Comparison of ENCODE assay signal across 21 cellular contexts in the genomic region with DNA sequence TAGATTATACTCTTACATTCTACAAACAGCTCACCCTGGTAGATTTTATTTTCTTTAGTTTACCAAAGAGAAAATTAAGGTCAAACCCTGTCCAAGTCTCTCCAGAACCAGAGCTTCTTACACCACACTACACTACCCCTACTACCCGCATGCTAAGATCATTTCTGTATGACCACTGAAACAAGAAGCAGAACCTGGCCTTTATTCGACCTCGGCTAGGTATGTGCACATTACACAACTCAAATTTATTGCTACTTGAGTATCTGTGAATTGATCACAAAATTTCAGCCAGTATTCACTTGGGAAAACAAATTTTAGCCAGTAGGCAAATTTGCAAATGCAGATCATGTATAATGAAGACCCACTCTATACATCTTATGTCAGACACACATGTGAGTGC.
"Had no signal": no experiment of that assay in that cellular context is flagged by ENCODE, and none has a peak within 500 bp of the region (broad histone marks: within the 10 kb centered on the region; RNA-seq: fewer than 3 reads in every experiment).

No MANE protein-coding gene starts in this region.

- H3K4me1 Mint-ChIP-seq: endodermal cell; naive thymus-derived CD4-positive, alpha-beta T cell had no signal

- ATAC-seq: effector memory CD8-positive, alpha-beta T cell; esophagus mucosa; gastrocnemius medialis; heart right ventricle; left cardiac atrium; left lung; left ventricle myocardium superior; lower lobe of right lung; naive thymus-derived CD4-positive, alpha-beta T cell had no signal

- DNase-seq: effector CD8-positive, alpha-beta T cell; effector memory CD8-positive, alpha-beta T cell; endodermal cell; erythroblast; esophagus squamous epithelium; foreskin fibroblast; foreskin melanocyte; gastrocnemius medialis; glutamatergic neuron; head of caudate nucleus; heart right ventricle; hippocampal formation; left cardiac atrium; left lung; left ventricle myocardium superior; lower lobe of right lung; mesenchymal stem cell; midbrain; naive thymus-derived CD4-positive, alpha-beta T cell had no signal

- H3K27me3 Mint-ChIP-seq: dendritic cell treated with granulocyte-macrophage colony-stimulating factor and Interleukin-4, amounts not matched to agents 40 ng/mL and 50 ng/mL, for 4 days; effector memory CD8-positive, alpha-beta T cell; naive thymus-derived CD4-positive, alpha-beta T cell had no signal

- H3K9me3 Mint-ChIP-seq: endodermal cell had no signal

- H3K4me3 Mint-ChIP-seq: dendritic cell treated with granulocyte-macrophage colony-stimulating factor and Interleukin-4, amounts not matched to agents 40 ng/mL and 50 ng/mL, for 4 days; effector memory CD8-positive, alpha-beta T cell; endodermal cell; naive thymus-derived CD4-positive, alpha-beta T cell had no signal

- H3K27ac Mint-ChIP-seq: dendritic cell treated with granulocyte-macrophage colony-stimulating factor and Interleukin-4, amounts not matched to agents 40 ng/mL and 50 ng/mL, for 4 days; effector memory CD8-positive, alpha-beta T cell; endodermal cell; naive thymus-derived CD4-positive, alpha-beta T cell had no signal

- H3K36me3 Mint-ChIP-seq: naive thymus-derived CD4-positive, alpha-beta T cell had no signal
